In the genomic region with DNA sequence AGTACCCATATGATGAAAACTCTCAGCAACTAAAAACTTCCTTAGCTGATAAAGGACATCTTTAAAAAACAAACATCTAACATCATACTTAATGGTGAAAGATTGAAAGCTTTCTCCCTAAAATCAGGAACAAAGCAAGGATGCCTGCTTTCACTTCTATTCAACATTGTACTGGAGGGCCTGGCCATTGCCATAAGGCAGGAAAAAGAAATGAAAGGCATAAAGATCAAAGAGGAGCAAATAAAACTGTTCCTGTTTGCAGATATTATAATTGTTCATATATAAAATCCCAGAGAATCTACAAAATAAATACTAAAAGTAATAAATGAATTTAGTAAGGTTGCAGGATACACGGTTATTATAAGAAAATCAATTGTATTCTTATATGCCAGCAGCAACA, we compare ENCODE assay signal across 28 cellular contexts.
"Had no signal": no experiment of that assay in that cellular context is flagged by ENCODE, and none has a peak within 500 bp of the region (broad histone marks: within the 10 kb centered on the region; RNA-seq: fewer than 3 reads in every experiment).

No MANE protein-coding gene starts in this region.

- DNase-seq: cortex of kidney; effector CD8-positive, alpha-beta T cell; effector memory CD8-positive, alpha-beta T cell; endodermal cell; erythroblast; esophagus squamous epithelium; foreskin fibroblast; foreskin melanocyte; gastrocnemius medialis; glutamatergic neuron; head of caudate nucleus; heart right ventricle; hippocampal formation; left cardiac atrium; left lung; left ventricle myocardium superior; lower lobe of right lung; mesenchymal stem cell; mucosa of descending colon; naive B cell had no signal

- H3K4me3 ChIP-seq: colonic mucosa, esophagus squamous epithelium, gastrocnemius medialis, heart right ventricle, left lung, lower lobe of right lung, mucosa of descending colon had no signal

- H3K4me1 ChIP-seq: colonic mucosa, esophagus squamous epithelium, gastrocnemius medialis, lower lobe of right lung had no signal

- H3K27ac Mint-ChIP-seq: dendritic cell treated with granulocyte-macrophage colony-stimulating factor and Interleukin-4, amounts not matched to agents 40 ng/mL and 50 ng/mL, for 4 days; effector memory CD8-positive, alpha-beta T cell; endodermal cell; mesothelial cell of epicardium; naive B cell had no signal

- H3K9me3 ChIP-seq: colonic mucosa, gastrocnemius medialis had no signal

- H3K27me3 ChIP-seq: colonic mucosa, esophagus squamous epithelium, gastrocnemius medialis, heart right ventricle, left lung had no signal

- ATAC-seq: effector memory CD8-positive, alpha-beta T cell; esophagus mucosa; gastrocnemius medialis; heart right ventricle; left cardiac atrium; left lung; left ventricle myocardium superior; lower lobe of right lung; mucosa of descending colon had no signal

- FAIRE-seq: endometrium, islet of Langerhans, keratinocyte had no signal

- H3K4me1 Mint-ChIP-seq: naive B cell had no signal

- H3K27ac ChIP-seq: colonic mucosa, epithelial cell of prostate, esophagus squamous epithelium, gastrocnemius medialis, heart right ventricle, left lung, lower lobe of right lung had no signal

- H3K4me3 Mint-ChIP-seq: dendritic cell treated with granulocyte-macrophage colony-stimulating factor and Interleukin-4, amounts not matched to agents 40 ng/mL and 50 ng/mL, for 4 days; effector memory CD8-positive, alpha-beta T cell; endodermal cell; mesothelial cell of epicardium had no signal

- H3K36me3 ChIP-seq: colonic mucosa, esophagus squamous epithelium, gastrocnemius medialis, heart right ventricle, left lung, lower lobe of right lung had no signal
